ENCODE assay signal across 8 cellular contexts in the genomic region with DNA sequence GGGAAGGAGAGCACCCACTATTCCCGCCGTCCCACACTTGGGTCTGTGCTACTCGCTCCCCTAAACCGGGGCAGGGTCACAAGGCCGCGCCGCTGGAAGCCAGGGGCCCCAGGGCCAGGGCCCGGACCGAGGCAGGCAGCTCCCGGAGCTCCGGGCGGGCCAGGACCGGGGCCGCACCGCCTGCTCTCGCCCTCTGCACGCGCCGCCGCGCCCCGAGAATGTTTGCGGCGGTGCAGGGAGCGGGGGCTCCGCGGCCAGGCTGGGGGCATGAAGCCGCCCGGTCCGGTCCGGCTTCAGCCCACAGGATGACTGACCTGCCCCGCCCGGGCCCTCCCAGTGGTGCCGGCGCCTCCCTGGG. TPM values are rescaled to one million over a fixed set of nuclear protein-coding genes. Genes with fewer than 3 reads are reported as not detected.
DNase-seq lines count a peak whose midpoint lies in the region; ATAC-seq, FAIRE-seq and TF ChIP-seq lines count a peak whose summit lies in the region.

No MANE protein-coding gene starts in this region.

- H3K36me3 Mint-ChIP-seq in natural killer cell, result no peaks in the 10 kb centered on the region

- H3K9me3 Mint-ChIP-seq in natural killer cell, result no peaks in the 10 kb centered on the region

- DNase-seq in choroid plexus epithelial cell (ENCODE audit: low read depth) (no peak), natural killer cell (no peak), inferior parietal cortex (ENCODE audit: extremely low spot score) (no peak), omental fat pad (ENCODE audit: low spot score) (no peak), NCI-H2171 treated with DMSO at 0.1 percent for 48 hours (lab: John Stamatoyannopoulos, UW) (no peak), RCC 7860 (ENCODE audit: low spot score) (no peak)

- no peak overlapping the region for H3K4me3 Mint-ChIP-seq in natural killer cell

- TF ChIP-seq CTCF in C4-2B (conservative IDR thresholded peaks at IDR 0.05) (no peak), choroid plexus epithelial cell (conservative IDR thresholded peaks at IDR 0.05; ENCODE audit: low read depth, low read length) (no peak), natural killer cell (IDR thresholded peaks at IDR 0.05) (no peak), omental fat pad (IDR thresholded peaks at IDR 0.05) (no peak)

- H3K4me1 Mint-ChIP-seq in natural killer cell, result peaks cover 5 to 10% of the 10 kb centered on the region in 2 donors

- peak overlapping the region; percentile 44 for H3K27ac ChIP-seq in C4-2B

- intact Hi-C loops in natural killer cell (cut with micrococcal nuclease), result no loop called here

- H3K4me3 ChIP-seq in choroid plexus epithelial cell (ENCODE audit: low read depth, low read length), result peak overlapping the region; percentile 65

- no peak overlapping the region for H3K27ac Mint-ChIP-seq in natural killer cell

- H3K27me3 Mint-ChIP-seq in natural killer cell (ENCODE audit: low read depth in 2 of 2), result peaks cover 35 to 50% of the 10 kb centered on the region in 2 donors

- no peak for FAIRE-seq in RCC 7860 (lab: Jason Lieb, UNC)

- peak; percentile 23 for ATAC-seq in HG03432 (IDR thresholded peaks at IDR 0.05; ENCODE audit: unreplicated experiment)
- peak in 2 of 3 donors; percentile 17 to 31 for ATAC-seq in natural killer cell
- no peak for ATAC-seq in omental fat pad (ENCODE audit: low FRiP score)

RNA-seq across cellular contexts. Expression of a gene that starts 0.4 kb away (rescaled TPM):
- total RNA-seq in natural killer cell, result under 1 TPM in 1 of 3 donors, not detected in 2; 0.05 TPM
- total RNA-seq in omental fat pad, result under 1 TPM in 2 of 4 donors, not detected in 2; 0.28 to 0.84 TPM
